ENCODE assay signal across 8 cellular contexts in genomic region chr9:34328983-34329832, GRCh38. TPM values are rescaled to one million over a fixed set of nuclear protein-coding genes. Genes with fewer than 3 reads are reported as not detected.
A peak's percentile ranks its signal among the peaks of the same experiment; 100 is the strongest.
DNase-seq lines count a peak whose midpoint lies in the region; ATAC-seq and TF ChIP-seq lines count a peak whose summit lies in the region.

TSS of gene KIF24 (minus strand) at chr9:34329268. CDS start at chr9:34311346, 17,922 bp downstream.
TSS of gene NUDT2 (plus strand) at chr9:34329569. CDS start at chr9:34339040, 9,471 bp downstream.

- CTCF ChIA-PET in BJ (lab: Yijun Ruan, JAX) = no interaction called here

- H3K36me3 ChIP-seq in BJ (ENCODE audit: control insufficient read depth, insufficient read depth, low read length) = no peaks in the 10 kb centered on the region

- peak; percentile 100 for DNase-seq in BJ (ENCODE audit: low read depth)
- peak; percentile 77 for DNase-seq in GM19240 (ENCODE audit: insufficient read length, low spot score)
- peak; percentile 99 to 100 for DNase-seq in NCI-H524 (lab: John Stamatoyannopoulos, UW)
- peak; percentile 93 to 94 for DNase-seq in activated CD4-positive, alpha-beta T cell treated with anti-CD3 and anti-CD28 coated beads for 4 hours
- DNase-seq in kidney glomerular epithelial cell (lab: John Stamatoyannopoulos, UW) = peak; percentile 99
- peak; percentile 93 to 95 for DNase-seq in stimulated activated CD4-positive, alpha-beta T cell treated with anti-CD3 and anti-CD28 coated beads, Interleukin-15, amount 100 ng/mL, for 48 hours (ENCODE audit: low read depth in 2 of 2)

- no peak for TF ChIP-seq CTCF in BJ (IDR thresholded peaks at IDR 0.05; ENCODE audit: insufficient read depth, low read depth, low read length)

- peak within 1 kb of the TSS; percentile 91 for H3K4me3 ChIP-seq in BJ (ENCODE audit: low read depth, low read length)

- POLR2A ChIA-PET in BJ (lab: Charles Lee) = no interaction called here

- peak; percentile 89 for ATAC-seq in HG03457 (IDR thresholded peaks at IDR 0.05; ENCODE audit: unreplicated experiment)

- peak within 1 kb of the TSS; percentile 94 for H3K27ac ChIP-seq in cingulate gyrus (ENCODE audit: low read depth, low read length)

- H3K27me3 ChIP-seq in BJ (ENCODE audit: control insufficient read depth, insufficient read depth, low read length) = no peaks in the 10 kb centered on the region

RNA-seq across cellular contexts. Expression of gene KIF24, which starts in this region (rescaled TPM):
- 1.6 and 1.9 TPM in 2 replicates for polyA plus RNA-seq in BJ (2011; rRNA removed)
- polyA minus RNA-seq in BJ (2011; rRNA and poly(A)+ RNA removed) = 3.1 and 3.8 TPM in 2 replicates

RNA-seq across cellular contexts. Expression of gene NUDT2, which starts in this region (rescaled TPM):
- 37.8 and 39.5 TPM in 2 replicates for polyA plus RNA-seq in BJ (2011; rRNA removed)
- 4.5 and 9.0 TPM in 2 replicates for polyA minus RNA-seq in BJ (2011; rRNA and poly(A)+ RNA removed)

Comparison
In these comparisons a context has a peak if more than half of its experiments do, and no peak if none do; other contexts are left out.
1. Peak in every context shown above with its lines: DNase-seq, ATAC-seq, H3K4me3 ChIP-seq and H3K27ac ChIP-seq.